Comparison of ENCODE assay signal across 12 cellular contexts in the genomic region with DNA sequence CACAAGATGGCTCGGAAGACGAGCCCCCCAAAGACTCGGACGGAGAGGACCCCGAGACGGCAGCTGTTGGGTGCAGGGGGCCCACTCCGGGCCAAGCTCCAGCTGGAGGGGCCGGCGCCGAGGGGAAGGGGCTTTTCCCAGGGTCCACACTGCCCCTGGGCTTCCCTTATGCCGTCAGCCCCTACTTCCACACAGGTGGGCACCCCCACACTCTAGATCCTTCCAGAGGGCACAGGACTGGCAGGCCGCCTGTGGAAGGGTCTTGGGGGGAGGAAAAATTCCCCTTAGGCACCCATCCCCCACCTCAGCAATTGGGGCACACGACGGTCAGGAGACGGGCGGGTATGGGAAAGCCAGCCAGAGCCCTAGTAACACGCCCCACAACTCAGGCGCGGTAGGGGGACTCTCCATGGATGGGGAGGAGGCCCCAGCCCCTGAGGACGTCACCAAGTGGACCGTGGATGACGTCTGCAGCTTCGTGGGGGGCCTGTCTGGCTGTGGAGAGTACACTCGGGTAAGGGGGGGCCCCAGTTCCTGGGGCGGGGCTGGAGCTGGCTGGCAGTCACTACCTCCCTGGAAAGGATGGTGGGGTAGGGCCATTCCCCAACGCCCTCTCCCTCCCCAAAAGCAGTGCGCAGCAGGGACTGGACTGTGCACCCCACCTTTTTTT. TPM values are rescaled to one million over a fixed set of nuclear protein-coding genes. Genes with fewer than 3 reads are reported as not detected.
DNase-seq lines count a peak whose midpoint lies in the region; ATAC-seq and TF ChIP-seq lines count a peak whose summit lies in the region.
"Had no signal": no experiment of that assay in that cellular context is flagged by ENCODE, and none has a peak within 500 bp of the region (broad histone marks: within the 10 kb centered on the region; RNA-seq: fewer than 3 reads in every experiment).

No MANE protein-coding gene starts in this region.

- 0 out of 4 replicates have a peak, but pooled peaks cover 0 to 5% of the 10 kb centered on the region in 2 experiments for H3K79me1 ChIP-seq in IMR-90 (ENCODE audit: low read depth in 1 of 2, low read length in 2 of 2)

- peaks cover 28% of the 10 kb centered on the region for H3K36me3 ChIP-seq in IMR-90 (ENCODE audit: control insufficient read depth, insufficient read depth, low read length)

- dilution Hi-C loops in IMR-90 (cut with HindIII; ENCODE audit: low sequenced_read_pairs, unreplicated experiment), result no loop called here

- H3K27ac ChIP-seq in IMR-90 (ENCODE audit: insufficient read depth, low read length), result peak overlapping the region; percentile 82

- 58% methylated on average over 4 of the region's 27 CpGs; no CpG with 5 or more reads in 1 of the 2 experiments for WGBS in IMR-90 (ENCODE audit: extremely low coverage in 2 of 2, insufficient read length in 1 of 2), 2 experiments

- 0 out of 2 replicates have a peak overlapping the region, but pooled peaks have one; percentile 14 for H4K5ac ChIP-seq in IMR-90 (ENCODE audit: low read depth, low read length)

- no peaks in the 10 kb centered on the region for H3K27me3 ChIP-seq in IMR-90 (ENCODE audit: control insufficient read depth, insufficient read depth, low read length)

- H3K27ac Mint-ChIP-seq in memory B cell, result no peak overlapping the region
- H3K27ac Mint-ChIP-seq in nephron progenitor cell, result no peak overlapping the region
- H3K27ac Mint-ChIP-seq: stimulated activated naive CD8-positive, alpha-beta T cell treated with anti-CD3 and anti-CD28 coated beads, Interleukin-15, Interleukin-2, amounts not matched to agents 100 ng/mL and 50 ng/mL, for 24 hours had no signal

- no peaks in the 10 kb centered on the region for H3K9me1 ChIP-seq in IMR-90 (ENCODE audit: insufficient read depth, low read length)

- no peaks in the 10 kb centered on the region for H3K9me3 ChIP-seq in IMR-90 (ENCODE audit: control insufficient read depth, insufficient read depth, low read length)

- H4K20me1 ChIP-seq in IMR-90 (ENCODE audit: insufficient read depth, low read length), result peaks cover 16% of the 10 kb centered on the region

- DNase-seq in A172 (ENCODE audit: low spot score), result peak; percentile 72
- peak; percentile 61 for DNase-seq in IMR-90
- peak; percentile 61 for DNase-seq in cerebellar cortex (ENCODE audit: low spot score)
- DNase-seq in memory B cell (ENCODE audit: low spot score in 2 of 2), result no peak
- DNase-seq in G401 (ENCODE audit: low spot score), result no peak
- DNase-seq in nephron progenitor cell, result no peak
- DNase-seq in epidermal melanocyte (ENCODE audit: insufficient read length, low spot score), result no peak
- DNase-seq: activated CD8-positive, alpha-beta memory T cell treated with anti-CD3 and anti-CD28 coated beads, Interleukin-2, amount 50 U/mL, for 4 hours; NCI-H774; nucleus accumbens had no signal

- H3K4me2 ChIP-seq in IMR-90 (ENCODE audit: low read depth, low read length), result peak overlapping the region; percentile 46; the same call in 1 of the 2 replicates

- H2BK5ac ChIP-seq in IMR-90 (ENCODE audit: low read depth, low read length, poor library complexity, severe bottlenecking), result peak overlapping the region; percentile 72

- H2BK20ac ChIP-seq in IMR-90 (ENCODE audit: low read depth, low read length), result no peak overlapping the region

- H2AK5ac ChIP-seq in IMR-90 (ENCODE audit: low read depth, low read length), result peak overlapping the region; percentile 96

- peak overlapping the region; percentile 32; the same call in 1 of the 2 replicates for H3K56ac ChIP-seq in IMR-90 (ENCODE audit: extremely low read depth, insufficient read depth, low read length)

- H2AFZ ChIP-seq in IMR-90 (replicated peaks; ENCODE audit: low read length, poor library complexity), result peak overlapping the region; percentile 34

- no peak for TF ChIP-seq RAD21 in IMR-90 (IDR thresholded peaks at IDR 0.05; ENCODE audit: low read length)

- no peak for TF ChIP-seq POLR2A in IMR-90 (IDR thresholded peaks at IDR 0.05; ENCODE audit: low read depth, low read length)

- H3K27me3 Mint-ChIP-seq in memory B cell (peaks cover 18% of the 10 kb centered on the region), nephron progenitor cell (ENCODE audit: low read depth, poor library complexity) (peaks cover 35% of the 10 kb centered on the region)

- in situ Hi-C loops in IMR-90 (cut with MboI; ENCODE audit: low sequenced_read_pairs), result no loop called here
- in situ Hi-C loops in G401 (cut with HindIII; ENCODE audit: low sequenced_read_pairs), result no loop called here

- POLR2A ChIA-PET in IMR-90 (lab: Charles Lee; ENCODE audit: unreplicated experiment), result no interaction called here

- H3K4ac ChIP-seq in IMR-90 (ENCODE audit: low read depth, low read length), result peak overlapping the region; percentile 73

- H2AK9ac ChIP-seq in IMR-90 (replicated peaks; ENCODE audit: low read depth, low read length, poor library complexity), result peak overlapping the region; percentile 87

- intact Hi-C loops in IMR-90 (cut with micrococcal nuclease), result no loop called here

- H3K4me1 Mint-ChIP-seq in memory B cell, result peaks cover 5% of the 10 kb centered on the region
- peaks cover 43% of the 10 kb centered on the region for H3K4me1 Mint-ChIP-seq in nephron progenitor cell

- H3K9me3 Mint-ChIP-seq in memory B cell (no peaks in the 10 kb centered on the region), nephron progenitor cell (no peaks in the 10 kb centered on the region)
- H3K9me3 Mint-ChIP-seq: stimulated activated naive CD8-positive, alpha-beta T cell treated with anti-CD3 and anti-CD28 coated beads, Interleukin-15, Interleukin-2, amounts not matched to agents 100 ng/mL and 50 ng/mL, for 24 hours had no signal

- H3K36me3 Mint-ChIP-seq in memory B cell, result peaks cover 13% of the 10 kb centered on the region
- peaks cover 19% of the 10 kb centered on the region for H3K36me3 Mint-ChIP-seq in nephron progenitor cell (ENCODE audit: low read depth)

- CTCF ChIA-PET in IMR-90 (lab: Yijun Ruan, JAX), result no interaction called here

- peaks cover 52% of the 10 kb centered on the region for H3K4me1 ChIP-seq in IMR-90 (ENCODE audit: control insufficient read depth, insufficient read depth, low read length)

- no peak overlapping the region; the same call in 1 of the 2 replicates for H3K18ac ChIP-seq in IMR-90 (ENCODE audit: low read depth, low read length)

- H3K9ac ChIP-seq in IMR-90 (ENCODE audit: low read depth, low read length), result peak overlapping the region; percentile 9; the same call in 1 of the 2 replicates

- H3K14ac ChIP-seq in IMR-90 (replicated peaks; ENCODE audit: low read depth, low read length), result no peak overlapping the region

- peak overlapping the region; percentile 46 for H2BK120ac ChIP-seq in IMR-90 (ENCODE audit: low read depth, low read length)

- no peak overlapping the region for H3K4me3 ChIP-seq in IMR-90 (ENCODE audit: insufficient read depth, low read depth, low read length)

- no TSS peak for BruUV-seq in IMR-90 (replicated peaks; lab: Mats Ljungman, UMichigan)

- TF ChIP-seq CTCF in IMR-90 (conservative IDR thresholded peaks at IDR 0.05; ENCODE audit: low read depth, low read length), result no peak
- TF ChIP-seq CTCF in nephron progenitor cell (IDR thresholded peaks at IDR 0.05), result no peak

- peak overlapping the region; percentile 59 to 61; a peak in 2 of 4 replicates for H4K8ac ChIP-seq in IMR-90 (ENCODE audit: low read depth in 2 of 2, low read length in 2 of 2)

- H3K23ac ChIP-seq in IMR-90 (ENCODE audit: low read depth, low read length), result no peak overlapping the region

- no peak overlapping the region; the same call in 2 of the 3 replicates for H2BK15ac ChIP-seq in IMR-90 (ENCODE audit: low read depth, low read length)

- H3K4me3 Mint-ChIP-seq in memory B cell, result peak overlapping the region; percentile 3
- H3K4me3 Mint-ChIP-seq in nephron progenitor cell, result no peak overlapping the region
- H3K4me3 Mint-ChIP-seq: stimulated activated naive CD8-positive, alpha-beta T cell treated with anti-CD3 and anti-CD28 coated beads, Interleukin-15, Interleukin-2, amounts not matched to agents 100 ng/mL and 50 ng/mL, for 24 hours had no signal

- ATAC-seq in IMR-90 (ENCODE audit: low read depth), result no peak
- ATAC-seq in memory B cell (ENCODE audit: low read depth), result no peak
- no peak for ATAC-seq in HG03521 (IDR thresholded peaks at IDR 0.05; ENCODE audit: unreplicated experiment)

- peak overlapping the region; percentile 74; the same call in 1 of the 2 replicates for H4K91ac ChIP-seq in IMR-90 (ENCODE audit: insufficient read depth, low read depth, low read length)

RNA-seq across cellular contexts. Expression of a gene that starts 16.1 kb away (rescaled TPM):
- 68.7 and 72.8 TPM in 2 replicates for total RNA-seq in A172 (2014; rRNA removed; shearing (Covaris generic))
- total RNA-seq in IMR-90 (2012; rRNA removed), result 105 and 106 TPM in 2 replicates
- polyA plus RNA-seq in IMR-90 (2012; rRNA removed), result 74.2 and 75.7 TPM in 2 replicates
- 54.0 and 63.6 TPM in 2 replicates for polyA plus RNA-seq in IMR-90 (2012; cell fraction: cytosol; rRNA removed)
- polyA plus RNA-seq in IMR-90 (2012; cell fraction: nucleus; rRNA removed; ENCODE audit: low replicate concordance), result 86.7 and 138 TPM in 2 replicates
- total RNA-seq in G401 (2014; rRNA removed; shearing (Covaris generic)), result 193 and 221 TPM in 2 replicates

RNA-seq across cellular contexts. Expression of a gene that starts 17.4 kb away (rescaled TPM):
- 2.9 and 8.0 TPM in 2 replicates for total RNA-seq in A172 (2014; rRNA removed; shearing (Covaris generic))
- 3.4 and 3.6 TPM in 2 replicates for total RNA-seq in IMR-90 (2012; rRNA removed)
- polyA plus RNA-seq in IMR-90 (2012; rRNA removed), result 41.0 and 50.7 TPM in 2 replicates
- polyA plus RNA-seq in IMR-90 (2012; cell fraction: cytosol; rRNA removed), result 14.1 and 16.5 TPM in 2 replicates
- 305 and 1,032 TPM in 2 replicates for polyA plus RNA-seq in IMR-90 (2012; cell fraction: nucleus; rRNA removed; ENCODE audit: low replicate concordance)
- total RNA-seq in G401 (2014; rRNA removed; shearing (Covaris generic)), result 23.3 and 25.4 TPM in 2 replicates

RNA-seq across cellular contexts. Expression of a gene that starts 19.3 kb away (rescaled TPM):
- total RNA-seq in A172 (2014; rRNA removed; shearing (Covaris generic)), result 37.0 and 62.7 TPM in 2 replicates
- 5.9 and 6.9 TPM in 2 replicates for total RNA-seq in IMR-90 (2012; rRNA removed)
- 22.9 and 31.9 TPM in 2 replicates for polyA plus RNA-seq in IMR-90 (2012; rRNA removed)
- polyA plus RNA-seq in IMR-90 (2012; cell fraction: cytosol; rRNA removed), result 7.3 and 10.5 TPM in 2 replicates
- 30.0 and 141 TPM in 2 replicates for polyA plus RNA-seq in IMR-90 (2012; cell fraction: nucleus; rRNA removed; ENCODE audit: low replicate concordance)
- total RNA-seq in G401 (2014; rRNA removed; shearing (Covaris generic)), result 398 and 434 TPM in 2 replicates

RNA-seq across cellular contexts. Expression of a gene that starts 23.3 kb away (rescaled TPM):
- total RNA-seq in A172 (2014; rRNA removed; shearing (Covaris generic)), result 0.62 and 0.93 TPM in 2 replicates
- 0.28 and 0.54 TPM in 2 replicates for total RNA-seq in IMR-90 (2012; rRNA removed)
- polyA plus RNA-seq in IMR-90 (2012; rRNA removed), result 2.1 and 2.3 TPM in 2 replicates
- 0.66 and 1.7 TPM in 2 replicates for polyA plus RNA-seq in IMR-90 (2012; cell fraction: cytosol; rRNA removed)
- polyA plus RNA-seq in IMR-90 (2012; cell fraction: nucleus; rRNA removed; ENCODE audit: low replicate concordance), result 8.1 and 24.8 TPM in 2 replicates
- 4.3 and 5.5 TPM in 2 replicates for total RNA-seq in G401 (2014; rRNA removed; shearing (Covaris generic))

RNA-seq across cellular contexts. Expression of a gene that starts 38.9 kb away (rescaled TPM):
- total RNA-seq in A172 (2014; rRNA removed; shearing (Covaris generic)), result 0.29 TPM in 1 of 2 replicates, not detected in the other
- not detected in 2 replicates for total RNA-seq in IMR-90 (2012; rRNA removed)
- polyA plus RNA-seq in IMR-90 (2012; rRNA removed), result not detected in 2 replicates
- not detected in 2 replicates for polyA plus RNA-seq in IMR-90 (2012; cell fraction: cytosol; rRNA removed)
- polyA plus RNA-seq in IMR-90 (2012; cell fraction: nucleus; rRNA removed; ENCODE audit: low replicate concordance), result 0.02 and 0.03 TPM in 2 replicates
- 0.17 TPM in 1 of 2 replicates, not detected in the other for total RNA-seq in G401 (2014; rRNA removed; shearing (Covaris generic))

Comparison
In these comparisons a context has a peak if more than half of its experiments do, and no peak if none do; other contexts are left out.
1. DNase-seq: peak in A172 (single experiment), IMR-90 (single experiment) and cerebellar cortex (single experiment); none in memory B cell (0 of 2), G401 (single experiment), nephron progenitor cell (single experiment) and epidermal melanocyte (single experiment).